ENCODE assay signal across 31 cellular contexts in the genomic region with DNA sequence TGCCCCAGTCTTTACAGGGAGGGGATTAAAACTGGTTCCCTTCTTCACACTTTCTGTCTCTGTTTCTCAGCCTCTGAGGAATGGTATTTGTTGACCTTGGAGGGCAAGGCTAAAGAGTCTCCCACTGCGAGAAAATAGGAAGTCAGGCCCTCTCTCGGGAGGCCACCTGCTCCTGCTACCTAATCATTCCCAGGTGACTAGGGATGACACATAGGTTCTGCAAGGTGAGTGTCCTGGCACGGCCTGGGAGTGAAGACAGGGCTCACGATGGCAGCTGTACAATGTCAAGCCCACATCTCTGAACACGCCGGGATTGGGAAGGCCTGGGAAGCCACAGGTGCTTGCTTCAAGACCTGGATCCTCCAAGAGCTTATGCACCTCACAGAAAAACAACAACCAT.
"Had no signal": no experiment of that assay in that cellular context is flagged by ENCODE, and none has a peak within 500 bp of the region (broad histone marks: within the 10 kb centered on the region; RNA-seq: fewer than 3 reads in every experiment).

No MANE protein-coding gene starts in this region.

- H3K4me1 Mint-ChIP-seq: activated CD4-positive, alpha-beta T cell treated with anti-CD3 and anti-CD28 coated beads for 36 hours; activated CD4-positive, alpha-beta T cell treated with anti-CD3 and anti-CD28 coated beads, Interleukin-2, amount 10 ng/mL, durations not matched to agents 24 days and 14 days; activated CD8-positive, alpha-beta memory T cell treated with anti-CD3 and anti-CD28 coated beads, Interleukin-2, amount 10 ng/mL, durations not matched to agents 7 days and 5 days; activated T-helper 17 cell treated with anti-CD3 and anti-CD28 coated beads, Interleukin-2, amount 50 U/mL, for 72 hours; central memory CD8-positive, alpha-beta T cell had no signal

- H3K27ac Mint-ChIP-seq: activated CD4-positive, alpha-beta memory T cell treated with anti-CD3 and anti-CD28 coated beads for 36 hours; activated CD4-positive, alpha-beta T cell treated with anti-CD3 and anti-CD28 coated beads for 36 hours; activated CD4-positive, alpha-beta T cell treated with anti-CD3 and anti-CD28 coated beads, Interleukin-2, amount 10 ng/mL, durations not matched to agents 24 days and 14 days; activated CD8-positive, alpha-beta memory T cell treated with anti-CD3 and anti-CD28 coated beads, Interleukin-2, amount 10 ng/mL, durations not matched to agents 7 days and 5 days; activated CD8-positive, alpha-beta T cell treated with anti-CD3 and anti-CD28 coated beads, Interleukin-2, amount 10 ng/mL, durations not matched to agents 7 days and 5 days; activated naive CD8-positive, alpha-beta T cell; activated T-helper 17 cell treated with anti-CD3 and anti-CD28 coated beads, Interleukin-2, amount 50 U/mL, for 72 hours; dendritic cell treated with granulocyte-macrophage colony-stimulating factor and Interleukin-4, amounts not matched to agents 40 ng/mL and 50 ng/mL, for 4 days; T-helper 1 cell treated with Interleukin-12 subunit alpha and Interleukin-12 subunit beta and Interleukin-4 antibody, amounts not matched to agents 30 μg/mL and 1 μg/mL, for 36 hours had no signal

- H3K36me3 Mint-ChIP-seq: activated CD4-positive, alpha-beta memory T cell treated with anti-CD3 and anti-CD28 coated beads for 36 hours; activated CD8-positive, alpha-beta memory T cell treated with anti-CD3 and anti-CD28 coated beads, Interleukin-2, amount 10 ng/mL, durations not matched to agents 7 days and 5 days; activated naive CD8-positive, alpha-beta T cell had no signal

- H3K27ac ChIP-seq: brain microvascular endothelial cell, coronary artery, dorsolateral prefrontal cortex, esophagus muscularis mucosa, foreskin keratinocyte, heart left ventricle had no signal

- H3K9me3 ChIP-seq: esophagus muscularis mucosa, gastrocnemius medialis, heart left ventricle had no signal

- DNase-seq: activated CD4-positive, alpha-beta memory T cell treated with anti-CD3 and anti-CD28 coated beads for 36 hours; activated CD4-positive, alpha-beta T cell treated with anti-CD3 and anti-CD28 coated beads for 36 hours; activated CD4-positive, alpha-beta T cell treated with anti-CD3 and anti-CD28 coated beads, Interleukin-2, amount 10 ng/mL, durations not matched to agents 24 days and 14 days; activated CD4-positive, CD25-positive, alpha-beta regulatory T cell; activated CD4-positive, CD25-positive, alpha-beta regulatory T cell treated with anti-CD3 and anti-CD28 coated beads, Interleukin-2, amount 50 U/mL, for 72 hours; activated CD8-positive, alpha-beta memory T cell treated with anti-CD3 and anti-CD28 coated beads, Interleukin-2, amount 10 ng/mL, durations not matched to agents 7 days and 5 days; activated CD8-positive, alpha-beta memory T cell treated with anti-CD3 and anti-CD28 coated beads, Interleukin-2, amount 50 U/mL, for 4 hours; activated CD8-positive, alpha-beta T cell treated with anti-CD3 and anti-CD28 coated beads, Interleukin-2, amount 10 ng/mL, durations not matched to agents 7 days and 5 days; activated effector memory CD4-positive, alpha-beta T cell treated with Interleukin-2 at 50 U/mL for 16 hours; activated gamma-delta T cell treated with Interleukin-2 at 50 U/mL for 16 hours; activated naive CD4-positive, alpha-beta T cell treated with anti-CD3 and anti-CD28 coated beads, Interleukin-2, amount 50 U/mL, for 16 hours; activated naive CD4-positive, alpha-beta T cell treated with Interleukin-2 at 50 U/mL for 16 hours; activated T-cell treated with anti-CD3 and anti-CD28 coated beads, Interleukin-2, amount 50 U/mL, for 4 hours; amniotic stem cell; anterior cingulate cortex; brain microvascular endothelial cell; dorsolateral prefrontal cortex; effector memory CD4-positive, alpha-beta T cell; erythroblast; foreskin keratinocyte; gastrocnemius medialis; glutamatergic neuron; heart left ventricle; T-helper 9 cell had no signal

- H3K4me1 ChIP-seq: foreskin keratinocyte had no signal

- H3K36me3 ChIP-seq: brain microvascular endothelial cell, esophagus muscularis mucosa, gastrocnemius medialis, heart left ventricle had no signal

- ATAC-seq: activated CD4-positive, alpha-beta T cell treated with anti-CD3 and anti-CD28 coated beads for 36 hours; activated CD8-positive, alpha-beta memory T cell treated with anti-CD3 and anti-CD28 coated beads, Interleukin-2, amount 10 ng/mL, durations not matched to agents 7 days and 5 days; activated CD8-positive, alpha-beta T cell treated with anti-CD3 and anti-CD28 coated beads, Interleukin-2, amount 10 ng/mL, durations not matched to agents 7 days and 5 days; activated T-cell treated with anti-CD3 and anti-CD28 coated beads, Interleukin-2, amount 50 U/mL, for 4 hours; activated T-helper 17 cell treated with anti-CD3 and anti-CD28 coated beads, Interleukin-2, amount 50 U/mL, for 72 hours; foreskin keratinocyte; gastrocnemius medialis; heart left ventricle had no signal

- H3K4me3 Mint-ChIP-seq: activated CD4-positive, alpha-beta memory T cell treated with anti-CD3 and anti-CD28 coated beads for 36 hours; activated CD4-positive, alpha-beta T cell treated with anti-CD3 and anti-CD28 coated beads for 36 hours; activated CD4-positive, alpha-beta T cell treated with anti-CD3 and anti-CD28 coated beads, Interleukin-2, amount 10 ng/mL, durations not matched to agents 24 days and 14 days; activated CD8-positive, alpha-beta memory T cell treated with anti-CD3 and anti-CD28 coated beads, Interleukin-2, amount 10 ng/mL, durations not matched to agents 7 days and 5 days; activated CD8-positive, alpha-beta T cell treated with anti-CD3 and anti-CD28 coated beads, Interleukin-2, amount 10 ng/mL, durations not matched to agents 7 days and 5 days; activated naive CD8-positive, alpha-beta T cell; activated T-cell treated with anti-CD3 and anti-CD28 coated beads, Interleukin-2, amount 50 U/mL, for 4 hours; activated T-helper 17 cell treated with anti-CD3 and anti-CD28 coated beads, Interleukin-2, amount 50 U/mL, for 72 hours; central memory CD8-positive, alpha-beta T cell; dendritic cell treated with granulocyte-macrophage colony-stimulating factor and Interleukin-4, amounts not matched to agents 40 ng/mL and 50 ng/mL, for 4 days; T-helper 1 cell treated with Interleukin-12 subunit alpha and Interleukin-12 subunit beta and Interleukin-4 antibody, amounts not matched to agents 30 μg/mL and 1 μg/mL, for 36 hours had no signal

- H3K27me3 ChIP-seq: brain microvascular endothelial cell, dorsolateral prefrontal cortex, esophagus muscularis mucosa, foreskin keratinocyte, gastrocnemius medialis, heart left ventricle had no signal

- H3K4me3 ChIP-seq: coronary artery, dorsolateral prefrontal cortex, esophagus muscularis mucosa, gastrocnemius medialis, heart left ventricle had no signal

- H3K9me3 Mint-ChIP-seq: activated CD4-positive, alpha-beta memory T cell treated with anti-CD3 and anti-CD28 coated beads for 36 hours; activated CD4-positive, alpha-beta T cell treated with anti-CD3 and anti-CD28 coated beads, Interleukin-2, amount 10 ng/mL, durations not matched to agents 24 days and 14 days; activated T-cell treated with anti-CD3 and anti-CD28 coated beads, Interleukin-2, amount 50 U/mL, for 4 hours; activated T-helper 17 cell treated with anti-CD3 and anti-CD28 coated beads, Interleukin-2, amount 50 U/mL, for 72 hours; central memory CD8-positive, alpha-beta T cell; dendritic cell treated with granulocyte-macrophage colony-stimulating factor and Interleukin-4, amounts not matched to agents 40 ng/mL and 50 ng/mL, for 4 days; T-helper 1 cell treated with Interleukin-12 subunit alpha and Interleukin-12 subunit beta and Interleukin-4 antibody, amounts not matched to agents 30 μg/mL and 1 μg/mL, for 36 hours had no signal

- H3K27me3 Mint-ChIP-seq: activated CD4-positive, alpha-beta T cell treated with anti-CD3 and anti-CD28 coated beads, Interleukin-2, amount 10 ng/mL, durations not matched to agents 24 days and 14 days had no signal
